ENCODE assay signal across 21 cellular contexts in the genomic region with DNA sequence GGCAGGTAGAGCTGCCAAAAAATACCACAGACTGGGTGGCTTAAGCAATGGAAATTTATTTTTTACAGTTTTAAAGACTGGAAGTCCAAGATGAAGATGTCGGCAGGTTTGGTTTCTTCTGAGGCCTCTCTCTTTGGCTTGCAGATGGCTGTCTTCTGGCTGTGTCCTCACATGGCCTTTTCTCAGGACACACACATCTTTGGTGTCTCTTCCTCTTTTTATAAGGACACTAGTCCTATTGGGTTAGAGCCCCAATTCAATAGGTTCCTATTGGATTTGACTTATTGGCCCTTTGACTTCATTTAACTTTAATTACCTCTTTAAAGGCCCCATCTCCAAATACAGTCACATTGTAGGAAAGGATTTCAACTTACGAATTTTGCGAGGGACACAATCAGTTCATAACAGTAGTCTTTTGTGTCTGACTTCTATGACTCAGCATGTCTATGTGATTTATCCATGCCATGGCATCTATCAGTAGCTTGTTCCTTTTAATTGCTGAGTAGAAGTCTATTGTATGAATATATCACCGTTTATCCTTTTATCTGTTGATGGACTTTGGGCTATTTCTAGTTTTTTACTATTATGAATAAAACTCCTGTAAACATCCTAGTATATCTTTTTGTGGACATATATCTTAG. TPM values are rescaled to one million over a fixed set of nuclear protein-coding genes. Genes with fewer than 3 reads are reported as not detected.
DNase-seq lines count a peak whose midpoint lies in the region; ATAC-seq, FAIRE-seq and TF ChIP-seq lines count a peak whose summit lies in the region.
"Had no signal": no experiment of that assay in that cellular context is flagged by ENCODE, and none has a peak within 500 bp of the region (broad histone marks: within the 10 kb centered on the region; RNA-seq: fewer than 3 reads in every experiment).

No MANE protein-coding gene starts in this region.

- POLR2A ChIA-PET in HepG2 (lab: Yijun Ruan, JAX): no interaction called here

- H2AFZ ChIP-seq in HepG2 (ENCODE audit: low read length): no peak overlapping the region
- H2AFZ ChIP-seq: neural progenitor cell had no signal

- no peak for DNase-seq in HepG2 (ENCODE audit: low spot score)
- DNase-seq in right lobe of liver: no peak
- DNase-seq in SW480 (ENCODE audit: low spot score): peak; percentile 51
- peak; percentile 71 for DNase-seq in globus pallidus (ENCODE audit: low spot score)
- DNase-seq in germinal center (ENCODE audit: low spot score): no peak
- DNase-seq in stimulated activated naive CD4-positive, alpha-beta T cell (lab: John Stamatoyannopoulos, UW): no peak
- no peak for DNase-seq in hypothalamus (lab: John Stamatoyannopoulos, UW)
- DNase-seq in left lobe of liver (ENCODE audit: low spot score): no peak
- DNase-seq: activated B cell treated with CpG ODN at 0.5 μM for 24 hours; activated CD8-positive, alpha-beta memory T cell treated with anti-CD3 and anti-CD28 coated beads for 24 hours; activated naive CD8-positive, alpha-beta T cell treated with anti-CD3 and anti-CD28 coated beads, Interleukin-2, amount 10 ng/mL, durations not matched to agents 7 days and 5 days; CD8-positive, alpha-beta memory T cell; EL; esophagus squamous epithelium; heart left ventricle; mesenchymal stem cell; NCI-H1092 had no signal

- intact Hi-C loops in HepG2 (cut with micrococcal nuclease; ENCODE audit: unreplicated experiment): no loop called here
- intact Hi-C loops in right lobe of liver (cut with DNase I): no loop called here

- H3K9ac ChIP-seq in HepG2 (ENCODE audit: insufficient read depth, low read depth, low read length): no peak overlapping the region
- H3K9ac ChIP-seq: neural progenitor cell had no signal

- no peaks in the 10 kb centered on the region for H3K9me3 ChIP-seq in HepG2 (ENCODE audit: low read length)
- no peaks in the 10 kb centered on the region for H3K9me3 ChIP-seq in right lobe of liver
- H3K9me3 ChIP-seq: esophagus squamous epithelium, heart left ventricle, right atrium auricular region had no signal

- in situ Hi-C loops in HepG2 (cut with HindIII; ENCODE audit: extremely low pct_ligation_motif_present, low pct_unique_long_range_greater_than_20kb): no loop called here

- BruUV-seq in HepG2 (replicated peaks; lab: Mats Ljungman, UMichigan): no TSS peak

- TF ChIP-seq CTCF in HepG2 (CRISPR knock-in tag; IDR thresholded peaks at IDR 0.05): no peak
- TF ChIP-seq CTCF in right lobe of liver (IDR thresholded peaks at IDR 0.05): no peak

- H3K79me2 ChIP-seq in HepG2 (ENCODE audit: insufficient read depth, low read length): no peaks in the 10 kb centered on the region

- TF ChIP-seq RAD21 in HepG2 (CRISPR knock-in tag; IDR thresholded peaks at IDR 0.05): no peak

- H3K4me3 ChIP-seq in HepG2 (replicated peaks in 1 of 3; ENCODE audit: insufficient read depth in 1 of 3, low read depth in 2 of 3, low read length in 3 of 3): no peak overlapping the region
- H3K4me3 ChIP-seq in right lobe of liver: no peak overlapping the region
- H3K4me3 ChIP-seq: esophagus squamous epithelium, heart left ventricle, neural progenitor cell, right atrium auricular region had no signal

- no peak overlapping the region for H3K27ac ChIP-seq in HepG2 (ENCODE audit: extremely low read length, insufficient read depth, low read length)
- H3K27ac ChIP-seq in right lobe of liver: no peak overlapping the region
- H3K27ac ChIP-seq: esophagus squamous epithelium, heart left ventricle, neural progenitor cell, right atrium auricular region had no signal

- H4K20me1 ChIP-seq in HepG2 (ENCODE audit: insufficient read depth, low read length): no peaks in the 10 kb centered on the region

- CTCF ChIA-PET in HepG2 (lab: Yijun Ruan, JAX; ENCODE audit: low intra/inter-chr PET ratio, low total read pairs): no interaction called here

- no peak for FAIRE-seq in HepG2 (lab: Jason Lieb, UNC)

- H3K4me1 ChIP-seq in HepG2 (ENCODE audit: insufficient read depth, low read length) (peaks cover 9% of the 10 kb centered on the region), right lobe of liver (no peaks in the 10 kb centered on the region)
- H3K4me1 ChIP-seq: esophagus squamous epithelium, right atrium auricular region had no signal

- no peak for ATAC-seq in HepG2
- ATAC-seq in right lobe of liver: no peak
- ATAC-seq in left lobe of liver: no peak
- ATAC-seq: heart left ventricle, Panc1 had no signal

- no peak for TF ChIP-seq EP300 in HepG2 (IDR thresholded peaks at IDR 0.05; ENCODE audit: low read depth in 2 of 2, low read length in 2 of 2)
- no peak for TF ChIP-seq EP300 in HepG2 (CRISPR knock-in tag; IDR thresholded peaks at IDR 0.05; ENCODE audit: borderline replicate concordance)

- H3K4me2 ChIP-seq in HepG2 (ENCODE audit: low read depth, low read length): no peak overlapping the region
- H3K4me2 ChIP-seq: neural progenitor cell had no signal

- 12% methylated on average over 4 of the region's 4 CpGs for WGBS in HepG2 (ENCODE audit: low lambda C conversion rate)
- 66% methylated on average over 4 of the region's 4 CpGs for WGBS in right lobe of liver (ENCODE audit: insufficient coverage, low coverage, low lambda C conversion rate, missing lambda C conversion rate)

- H3K36me3 ChIP-seq in HepG2 (replicated peaks in 1 of 2; ENCODE audit: control insufficient read depth in 1 of 2, insufficient read depth in 2 of 2, low read length in 2 of 2) (no peaks in the 10 kb centered on the region), right lobe of liver (no peaks in the 10 kb centered on the region)
- H3K36me3 ChIP-seq: esophagus squamous epithelium, heart left ventricle, neural progenitor cell, right atrium auricular region had no signal

- TF ChIP-seq POLR2A in HepG2 (IDR thresholded peaks at IDR 0.05; ENCODE audit: insufficient read depth in 1 of 2, low read depth in 2 of 2, low read length in 2 of 2) (no peak), right lobe of liver (IDR thresholded peaks at IDR 0.05) (no peak)

- H3K27me3 ChIP-seq in HepG2 (ENCODE audit: control insufficient read depth in 1 of 2, insufficient read depth in 2 of 2, low read length in 2 of 2): peaks cover 0 to 14% of the 10 kb centered on the region in 2 experiments; a peak in 2 of 5 replicates
- no peaks in the 10 kb centered on the region for H3K27me3 ChIP-seq in right lobe of liver
- H3K27me3 ChIP-seq: esophagus squamous epithelium, heart left ventricle, neural progenitor cell, right atrium auricular region had no signal

TF ChIP-seq in HepG2, 621 proteins besides CTCF, POLR2A, EP300 and RAD21 (continues in another document):
- TF ChIP-seq SAFB2 (CRISPR knock-in tag; IDR thresholded peaks at IDR 0.05; ENCODE audit: borderline replicate concordance, low read depth) (no peak), NR3C1 (CRISPR knock-in tag; IDR thresholded peaks at IDR 0.05) (no peak), NFE2L2 (IDR thresholded peaks at IDR 0.05; ENCODE audit: low read length) (peak; percentile 75; the same call in 1 of the 2 replicates), HNRNPL (IDR thresholded peaks at IDR 0.05; ENCODE audit: low read depth, low read length) (no peak), MAFK (conservative IDR thresholded peaks at IDR 0.05 in 1 of 2, IDR thresholded peaks at IDR 0.05 in 1 of 2; ENCODE audit: low read length in 2 of 2) (0 out of 4 replicates have a peak, but pooled peaks of 1 of the 2 experiments have one; percentile 6), MAFF (IDR thresholded peaks at IDR 0.05; ENCODE audit: low read depth, low read length) (0 out of 2 replicates have a peak, but pooled peaks have one; percentile 4)

RNA-seq across cellular contexts. Expression of gene TCP11, which starts 11.0 kb away (rescaled TPM):
- not detected in 2 replicates for total RNA-seq in HepG2 (2016; rRNA removed; fragmentation: Illumina TruSeq; extraction: Trizol)
- total RNA-seq in HepG2 (2016; cell fraction: cytosol; rRNA removed; fragmentation: Illumina TruSeq; extraction: Trizol; ENCODE audit: low read depth): not detected in 2 replicates
- not detected in 2 replicates for total RNA-seq in HepG2 (2016; cell fraction: insoluble cytoplasmic fraction; rRNA removed; fragmentation: Illumina TruSeq; extraction: Trizol)
- total RNA-seq in HepG2 (2016; cell fraction: membrane; rRNA removed; fragmentation: Illumina TruSeq; extraction: Trizol): not detected in 2 replicates
- total RNA-seq in HepG2 (2016; cell fraction: nucleus; rRNA removed; fragmentation: Illumina TruSeq; extraction: Trizol): not detected in 2 replicates
- polyA plus RNA-seq in HepG2 (2011; rRNA removed): 0.04 TPM in 1 of 2 replicates, not detected in the other
- not detected in 2 replicates for polyA plus RNA-seq in HepG2 (2011; cell fraction: cytosol; rRNA removed)
- polyA plus RNA-seq in HepG2 (2011; cell fraction: nucleus; rRNA removed): not detected in 2 replicates
- not detected in 2 replicates for polyA plus RNA-seq in HepG2 (2012)
- not detected in 2 replicates for polyA plus RNA-seq in HepG2 (2016; cell fraction: cytosol; fragmentation: Illumina TruSeq; extraction: Trizol; ENCODE audit: low read depth)
- not detected in 2 replicates for polyA plus RNA-seq in HepG2 (2016; cell fraction: insoluble cytoplasmic fraction; fragmentation: Illumina TruSeq; extraction: Trizol; ENCODE audit: low read depth)
- not detected in 2 replicates for polyA plus RNA-seq in HepG2 (2016; cell fraction: membrane; fragmentation: Illumina TruSeq; extraction: Trizol; ENCODE audit: low read depth)
- not detected in 2 replicates for polyA plus RNA-seq in HepG2 (2016; cell fraction: nucleus; fragmentation: Illumina TruSeq; extraction: Trizol; ENCODE audit: insufficient read depth, low read depth)
- not detected in 2 replicates for polyA minus RNA-seq in HepG2 (2011; rRNA and poly(A)+ RNA removed; ENCODE audit: low replicate concordance)
- not detected in 2 replicates for polyA minus RNA-seq in HepG2 (2011; cell fraction: cytosol; rRNA and poly(A)+ RNA removed)
- polyA minus RNA-seq in HepG2 (2011; cell fraction: nucleus; rRNA and poly(A)+ RNA removed): not detected in 2 replicates
- under 1 TPM in 1 of 6 experiments, not detected in 5; 0.31 TPM for total RNA-seq in right lobe of liver
- total RNA-seq in left lobe of liver: not detected
- total RNA-seq: activated B cell treated with CpG ODN at 0.5 μM for 24 hours; activated naive CD8-positive, alpha-beta T cell treated with anti-CD3 and anti-CD28 coated beads, Interleukin-2, amount 10 ng/mL, durations not matched to agents 7 days and 5 days; activated T-helper 1 cell treated with anti-CD3 and anti-CD28 coated beads, Interleukin-12 subunit alpha, Interleukin-12 subunit beta, Interleukin-2, Interleukin-4 antibody, amounts not matched to agents 30 ng/mL and 10 ng/mL and 1 ng/mL, durations not matched to agents 14 hours and 24 hours and 36 hours; CD8-positive, alpha-beta memory T cell; heart left ventricle; right atrium auricular region had no signal
- polyA plus RNA-seq: CD8-positive, alpha-beta memory T cell had no signal

Comparison
In these comparisons a context has a peak if more than half of its experiments do, and no peak if none do; other contexts are left out.
1. DNase-seq: peak in SW480 (single experiment) and globus pallidus (single experiment); none in HepG2 (single experiment), right lobe of liver (0 of 3), germinal center (single experiment), stimulated activated naive CD4-positive, alpha-beta T cell (0 of 6), hypothalamus (0 of 51) and left lobe of liver (single experiment).